10 cellular contexts compared by ENCODE assay signal in genomic region chr2:152715112-152715511, GRCh38. TPM values are rescaled to one million over a fixed set of nuclear protein-coding genes. Genes with fewer than 3 reads are reported as not detected.
DNase-seq lines count a peak whose midpoint lies in the region; ATAC-seq, FAIRE-seq and TF ChIP-seq lines count a peak whose summit lies in the region.
"Had no signal": no experiment of that assay in that cellular context is flagged by ENCODE, and none has a peak within 500 bp of the region (broad histone marks: within the 10 kb centered on the region; RNA-seq: fewer than 3 reads in every experiment).

No MANE protein-coding gene starts in this region.

- peaks cover 3% of the 10 kb centered on the region for H3K27me3 Mint-ChIP-seq in neural progenitor cell (ENCODE audit: insufficient read depth, low read depth)

- intact Hi-C loops in GM12878 (cut with micrococcal nuclease; ENCODE audit: unreplicated experiment) = loop anchor here (5.0 to 10.0 kb wide), 2 partner anchors 538 to 1430 kb away; partner anchors contain the start of genes NMI and STAM2

- 94% methylated on average over 1 of the region's 1 CpG for WGBS in SK-N-SH (ENCODE audit: low lambda C conversion rate)
- 0% methylated on average over 1 of the region's 1 CpG for WGBS in GM12878 (ENCODE audit: insufficient coverage, insufficient replicate concordance, low lambda C conversion rate, missing lambda C conversion rate)

- SMC1A ChIA-PET in GM12878 (lab: Charles Lee; ENCODE audit: uncharacterized antibody, unreplicated experiment) = interaction anchor here (0.7 to 4.0 kb wide), 7 partner anchors 12 to 38 kb away, joined by 3 to 22 read pairs (median 15); no protein-coding TSS in a partner anchor

- H2AFZ ChIP-seq in SK-N-SH (ENCODE audit: low read depth) (no peak overlapping the region), Karpas-422 (ENCODE audit: low read length) (no peak overlapping the region), GM12878 (ENCODE audit: control insufficient read depth, low read depth, low read length) (no peak overlapping the region), neural progenitor cell (replicated peaks) (no peak overlapping the region)

- peaks cover 45% of the 10 kb centered on the region for H4K20me1 ChIP-seq in SK-N-SH (ENCODE audit: insufficient read depth)
- H4K20me1 ChIP-seq in Karpas-422 (ENCODE audit: insufficient read depth, low read depth, low read length) = peaks cover 21% of the 10 kb centered on the region; the same call in 1 of the 2 replicates
- H4K20me1 ChIP-seq in GM12878 (ENCODE audit: control insufficient read depth, insufficient read depth) = no peaks in the 10 kb centered on the region
- H4K20me1 ChIP-seq in neural progenitor cell (ENCODE audit: low read depth) = peaks cover 82% of the 10 kb centered on the region

- no peak overlapping the region for H3K9ac ChIP-seq in SK-N-SH
- H3K9ac ChIP-seq in Karpas-422 (ENCODE audit: low read length) = no peak overlapping the region
- H3K9ac ChIP-seq in GM12878 (ENCODE audit: control insufficient read depth, insufficient read depth, low read length) = peak overlapping the region; percentile 1; the same call in 1 of the 2 replicates
- H3K9ac ChIP-seq in neural progenitor cell = no peak overlapping the region

- H3K79me2 ChIP-seq in SK-N-SH (ENCODE audit: insufficient read depth) (peaks cover 87% of the 10 kb centered on the region), Karpas-422 (ENCODE audit: low read length) (peaks cover 83% of the 10 kb centered on the region), GM12878 (ENCODE audit: control insufficient read depth, insufficient read depth, low read length) (peaks cover 83% of the 10 kb centered on the region), neural progenitor cell (ENCODE audit: low read depth) (peaks cover 86% of the 10 kb centered on the region)

- FAIRE-seq in GM12878 (lab: Jason Lieb, UNC) = no peak
- FAIRE-seq in HTR-8/SVneo (lab: Jason Lieb, UNC) = no peak

- BruUV-seq in GM12878 (replicated peaks; lab: Mats Ljungman, UMichigan) = no TSS peak

- H3K9me3 Mint-ChIP-seq in neural progenitor cell = no peaks in the 10 kb centered on the region

- H3K36me3 ChIP-seq in SK-N-SH (replicated peaks in 1 of 2; ENCODE audit: control insufficient read depth in 1 of 2, insufficient read depth in 2 of 2, low read length in 1 of 2) = peaks cover 50% of the 10 kb centered on the region in 2 experiments
- peaks cover 61% of the 10 kb centered on the region for H3K36me3 ChIP-seq in Karpas-422 (ENCODE audit: insufficient read depth, low read length)
- peaks cover 0 to 27% of the 10 kb centered on the region in 2 experiments; a peak in 2 of 4 replicates for H3K36me3 ChIP-seq in GM12878 (ENCODE audit: control insufficient read depth in 2 of 2, insufficient read depth in 2 of 2, low read length in 1 of 2)
- H3K36me3 ChIP-seq in neural progenitor cell = peaks cover 42% of the 10 kb centered on the region

- CTCF ChIA-PET in SK-N-SH (lab: Yijun Ruan, JAX) (interaction anchor here (0.6 to 2.1 kb wide), 6 partner anchors 10 to 540 kb away, joined by 3 to 5 read pairs (median 5); partner anchors contain the start of gene STAM2), GM12878 (lab: Yijun Ruan, JAX) (interaction anchor here (0.6 to 5.7 kb wide), 12 partner anchors 10 to 1787 kb away, joined by 3 to 58 read pairs (median 6); no protein-coding TSS in a partner anchor)

- POLR2A ChIA-PET in SK-N-SH (lab: Yijun Ruan, JAX) (no interaction called here), GM12878 (lab: Charles Lee) (interaction anchor here (0.6 to 2.9 kb wide), 2 partner anchors 14 to 20 kb away, joined by 7 to 20 read pairs; no protein-coding TSS in a partner anchor)

- TF ChIP-seq RAD21 in SK-N-SH (IDR thresholded peaks at IDR 0.05; ENCODE audit: low read length) (no peak), GM12878 (IDR thresholded peaks at IDR 0.05; ENCODE audit: insufficient read depth, low read depth, low read length) (no peak)

- H3K4me1 Mint-ChIP-seq in neural progenitor cell = peaks cover 19% of the 10 kb centered on the region

- ATAC-seq in SK-N-SH treated with all-trans-retinoic acid at 6 μM for 48 hours (no peak), GM12878 (no peak)

- H3K27ac ChIP-seq in SK-N-SH (ENCODE audit: low read depth in 2 of 2, low read length in 1 of 2) (no peak overlapping the region), Karpas-422 (ENCODE audit: low read length) (no peak overlapping the region), GM12878 (ENCODE audit: control insufficient read depth, insufficient read depth) (no peak overlapping the region), neural progenitor cell (no peak overlapping the region), caudate nucleus (ENCODE audit: low read depth, low read length) (no peak overlapping the region)
- H3K27ac ChIP-seq: 22Rv1, cardiac muscle cell had no signal

- H3K36me3 Mint-ChIP-seq in neural progenitor cell = peaks cover 36% of the 10 kb centered on the region

- no peak for TF ChIP-seq POLR2A in GM12878 (IDR thresholded peaks at IDR 0.05; ENCODE audit: low read depth, low read length)

- H3K9me2 ChIP-seq in SK-N-SH (no peaks in the 10 kb centered on the region), Karpas-422 (replicated peaks; ENCODE audit: insufficient read depth, low read length) (no peaks in the 10 kb centered on the region)

- H3F3A ChIP-seq in SK-N-SH (replicated peaks; ENCODE audit: insufficient read depth) = peaks cover 11% of the 10 kb centered on the region
- peaks cover 16% of the 10 kb centered on the region for H3F3A ChIP-seq in neural progenitor cell (ENCODE audit: low read depth)

- H3K4me3 ChIP-seq in SK-N-SH (ENCODE audit: low read depth in 2 of 2, low read length in 1 of 2) = no peak overlapping the region
- peak overlapping the region; percentile 96 for H3K4me3 ChIP-seq in Karpas-422 (ENCODE audit: low read length)
- H3K4me3 ChIP-seq in GM12878 = peak overlapping the region; percentile 35; the same call in 1 of the 2 replicates
- peak overlapping the region; percentile 91 for H3K4me3 ChIP-seq in neural progenitor cell

- peak overlapping the region; percentile 88; the same call in 1 of the 2 replicates for H3K4me2 ChIP-seq in SK-N-SH
- H3K4me2 ChIP-seq in Karpas-422 (ENCODE audit: low read depth, low read length, poor library complexity, severe bottlenecking) = peak overlapping the region; percentile 73
- peak overlapping the region; percentile 21 for H3K4me2 ChIP-seq in GM12878 (ENCODE audit: control insufficient read depth, insufficient read depth)
- peak overlapping the region; percentile 85 for H3K4me2 ChIP-seq in neural progenitor cell

- peaks cover 8 to 11% of the 10 kb centered on the region in 2 experiments; a peak in 3 of 4 replicates for H3K4me1 ChIP-seq in SK-N-SH (ENCODE audit: control insufficient read depth in 1 of 2, insufficient read depth in 2 of 2, low read depth in 1 of 2, low read length in 1 of 2)
- H3K4me1 ChIP-seq in Karpas-422 (ENCODE audit: low read length) = peaks cover 24% of the 10 kb centered on the region
- no peaks in the 10 kb centered on the region for H3K4me1 ChIP-seq in GM12878 (ENCODE audit: control insufficient read depth, insufficient read depth, low read length)
- H3K4me1 ChIP-seq in neural progenitor cell = peaks cover 16% of the 10 kb centered on the region

- no peaks in the 10 kb centered on the region for H3K27me3 ChIP-seq in SK-N-SH (ENCODE audit: insufficient read depth)
- no peaks in the 10 kb centered on the region for H3K27me3 ChIP-seq in Karpas-422 (ENCODE audit: low read length)
- no peaks in the 10 kb centered on the region for H3K27me3 ChIP-seq in GM12878 (replicated peaks in 1 of 2; ENCODE audit: control insufficient read depth in 2 of 2, insufficient read depth in 2 of 2, low read length in 1 of 2)
- H3K27me3 ChIP-seq in neural progenitor cell = no peaks in the 10 kb centered on the region
- H3K27me3 ChIP-seq: cardiac muscle cell had no signal

- H3K27ac Mint-ChIP-seq in neural progenitor cell = no peak overlapping the region

- no peak for DNase-seq in SK-N-SH
- DNase-seq in Karpas-422 = no peak
- no peak for DNase-seq in GM12878 (ENCODE audit: low read depth, low spot score)
- no peak for DNase-seq in neural progenitor cell (ENCODE audit: low spot score)
- no peak for DNase-seq in caudate nucleus (lab: John Stamatoyannopoulos, UW)
- DNase-seq in HTR-8/SVneo (ENCODE audit: insufficient read length, low spot score) = no peak
- no peak for DNase-seq in GM19238 (ENCODE audit: insufficient read length, low spot score)

- in situ Hi-C loops in GM12878 (cut with MboI) = loop anchor here (25.0 kb wide), 1 partner anchor 1428 kb away; the partner anchor contains the start of gene NMI

- H3K9me3 ChIP-seq in SK-N-SH (no peaks in the 10 kb centered on the region), Karpas-422 (ENCODE audit: low read length) (no peaks in the 10 kb centered on the region), GM12878 (replicated peaks; ENCODE audit: control insufficient read depth, insufficient read depth, low read length) (no peaks in the 10 kb centered on the region), neural progenitor cell (ENCODE audit: low read depth) (no peaks in the 10 kb centered on the region)

- no peak for TF ChIP-seq CTCF in SK-N-SH (IDR thresholded peaks at IDR 0.05)
- no peak for TF ChIP-seq CTCF in GM12878 (IDR thresholded peaks at IDR 0.05 in 2 of 3, conservative IDR thresholded peaks at IDR 0.05 in 1 of 3; ENCODE audit: control insufficient read depth in 2 of 3, extremely low read depth in 1 of 3, insufficient read depth in 1 of 3, low read depth in 3 of 3, low read length in 3 of 3)
- no peak for TF ChIP-seq CTCF in neural progenitor cell (IDR thresholded peaks at IDR 0.05)

- peak overlapping the region; percentile 77 for H3K4me3 Mint-ChIP-seq in neural progenitor cell

- no peak for TF ChIP-seq EP300 in SK-N-SH (IDR thresholded peaks at IDR 0.05; ENCODE audit: borderline replicate concordance in 1 of 2, low read depth in 1 of 2, low read length in 1 of 2)
- TF ChIP-seq EP300 in GM12878 (IDR thresholded peaks at IDR 0.05; ENCODE audit: borderline replicate concordance in 1 of 2, control insufficient read depth in 1 of 2, low read depth in 2 of 2, low read length in 2 of 2) = no peak

- RAD21 ChIA-PET in GM12878 (lab: Charles Lee; ENCODE audit: unreplicated experiment) = interaction anchor here (1.0 to 1.6 kb wide), 3 partner anchors 15 to 539 kb away, joined by 3 to 4 read pairs (median 3); no protein-coding TSS in a partner anchor

RNA-seq across cellular contexts. Expression of gene PRPF40A, which starts 2.1 kb away (rescaled TPM):
- 49.5 and 55.8 TPM in 2 replicates for polyA plus RNA-seq in SK-N-SH (2012; rRNA removed)
- 46.8 and 53.2 TPM in 2 replicates for polyA plus RNA-seq in SK-N-SH (2012; cell fraction: cytosol; rRNA removed)
- polyA plus RNA-seq in SK-N-SH (2012; cell fraction: nucleus; rRNA removed) = 109 and 128 TPM in 2 replicates
- total RNA-seq in Karpas-422 (2014; rRNA removed; shearing (Covaris generic); ENCODE audit: low replicate concordance) = 149 and 173 TPM in 2 replicates
- total RNA-seq in GM12878 (2013; cell fraction: nucleolus; rRNA removed) = 399 and 423 TPM in 2 replicates
- total RNA-seq in GM12878 (2014; rRNA removed) = 123 and 139 TPM in 2 replicates
- total RNA-seq in GM12878 (2014; rRNA removed; fragmentation: Illumina TruSeq; extraction: Trizol) = 159 and 164 TPM in 2 replicates
- total RNA-seq in GM12878 (2021) = 145 and 151 TPM in 2 replicates
- polyA plus RNA-seq in GM12878 (2011; ENCODE audit: low read depth) = 32.0 TPM
- 145 and 175 TPM in 2 replicates for polyA plus RNA-seq in GM12878 (2011; rRNA removed)
- polyA plus RNA-seq in GM12878 (2011; cell fraction: cytosol; rRNA removed) = 85.3 and 127 TPM in 2 replicates
- 285 and 290 TPM in 2 replicates for polyA plus RNA-seq in GM12878 (2011; cell fraction: nucleus; rRNA removed)
- 47.0 and 71.4 TPM in 2 replicates for polyA plus RNA-seq in GM12878 (2012)
- polyA plus RNA-seq in GM12878 (2014; fragmentation: Illumina TruSeq; extraction: Trizol) = 143 and 160 TPM in 2 replicates
- polyA plus RNA-seq in GM12878 (2014; fragmentation: Nextera tagmentation; extraction: Ambion mirVana) = 100 to 1,000 TPM in 1 of 2 experiments, 10 to 100 TPM in 1; 97.8 to 117 TPM
- polyA plus RNA-seq in GM12878 (2014; rRNA removed) = 90.8 and 131 TPM in 2 replicates
- 100 to 1,000 TPM; 189 to 197 TPM for polyA plus RNA-seq in GM12878 (2016; fragmentation: Nextera tagmentation; extraction: Ambion mirVana)
- polyA minus RNA-seq in GM12878 (2011; rRNA and poly(A)+ RNA removed) = 242 and 408 TPM in 2 replicates
- 51.6 and 67.1 TPM in 2 replicates for polyA minus RNA-seq in GM12878 (2011; cell fraction: cytosol; rRNA and poly(A)+ RNA removed)
- 208 and 363 TPM in 2 replicates for polyA minus RNA-seq in GM12878 (2011; cell fraction: nucleus; rRNA and poly(A)+ RNA removed)
- total RNA-seq in neural progenitor cell (ENCODE audit: low replicate concordance) = 210 and 257 TPM in 2 replicates

RNA-seq across cellular contexts. Expression of gene ARL6IP6, which starts 3.3 kb away (rescaled TPM):
- polyA plus RNA-seq in SK-N-SH (2012; rRNA removed) (25.8 and 31.6 TPM in 2 replicates), GM12878 (2011; rRNA removed) (87.3 and 130 TPM in 2 replicates), GM12878 (2014; fragmentation: Illumina TruSeq; extraction: Trizol) (31.7 and 48.0 TPM in 2 replicates), GM12878 (2014; fragmentation: Nextera tagmentation; extraction: Ambion mirVana) (10 to 100 TPM; 18.0 to 30.1 TPM), GM12878 (2014; rRNA removed) (18.1 and 19.5 TPM in 2 replicates), GM12878 (2016; fragmentation: Nextera tagmentation; extraction: Ambion mirVana) (10 to 100 TPM; 48.5 to 51.5 TPM)
- polyA plus RNA-seq in SK-N-SH (2012; cell fraction: cytosol; rRNA removed) = 33.2 and 39.0 TPM in 2 replicates
- polyA plus RNA-seq in SK-N-SH (2012; cell fraction: nucleus; rRNA removed) = 18.3 and 27.6 TPM in 2 replicates
- total RNA-seq in Karpas-422 (2014; rRNA removed; shearing (Covaris generic); ENCODE audit: low replicate concordance) = 29.5 and 69.7 TPM in 2 replicates
- 52.3 and 58.3 TPM in 2 replicates for total RNA-seq in GM12878 (2013; cell fraction: nucleolus; rRNA removed)
- total RNA-seq in GM12878 (2014; rRNA removed) (15.8 and 21.1 TPM in 2 replicates), GM12878 (2014; rRNA removed; fragmentation: Illumina TruSeq; extraction: Trizol) (23.4 and 25.8 TPM in 2 replicates), GM12878 (2021) (23.5 and 26.6 TPM in 2 replicates), neural progenitor cell (ENCODE audit: low replicate concordance) (80.9 and 104 TPM in 2 replicates)
- 16.8 TPM for polyA plus RNA-seq in GM12878 (2011; ENCODE audit: low read depth)
- polyA plus RNA-seq in GM12878 (2011; cell fraction: cytosol; rRNA removed) = 27.4 and 39.7 TPM in 2 replicates
- polyA plus RNA-seq in GM12878 (2011; cell fraction: nucleus; rRNA removed) = 71.2 and 88.7 TPM in 2 replicates
- polyA plus RNA-seq in GM12878 (2012) = 14.3 and 19.4 TPM in 2 replicates
- polyA minus RNA-seq in GM12878 (2011; rRNA and poly(A)+ RNA removed) = 27.0 and 29.3 TPM in 2 replicates
- polyA minus RNA-seq in GM12878 (2011; cell fraction: cytosol; rRNA and poly(A)+ RNA removed) = 6.9 and 9.1 TPM in 2 replicates
- polyA minus RNA-seq in GM12878 (2011; cell fraction: nucleus; rRNA and poly(A)+ RNA removed) = 18.9 and 25.4 TPM in 2 replicates

Comparison
In these comparisons a context has a peak if more than half of its experiments do, and no peak if none do; other contexts are left out.
1. H3K4me2 ChIP-seq: peak in every context shown above with its lines; median percentile 88 in SK-N-SH; 85 in neural progenitor cell; 73 in Karpas-422; 21 in GM12878.
2. H3K4me3 ChIP-seq: peak in Karpas-422 (single experiment), GM12878 (single experiment) and neural progenitor cell (single experiment); none in SK-N-SH (0 of 2).